In the genomic region with DNA sequence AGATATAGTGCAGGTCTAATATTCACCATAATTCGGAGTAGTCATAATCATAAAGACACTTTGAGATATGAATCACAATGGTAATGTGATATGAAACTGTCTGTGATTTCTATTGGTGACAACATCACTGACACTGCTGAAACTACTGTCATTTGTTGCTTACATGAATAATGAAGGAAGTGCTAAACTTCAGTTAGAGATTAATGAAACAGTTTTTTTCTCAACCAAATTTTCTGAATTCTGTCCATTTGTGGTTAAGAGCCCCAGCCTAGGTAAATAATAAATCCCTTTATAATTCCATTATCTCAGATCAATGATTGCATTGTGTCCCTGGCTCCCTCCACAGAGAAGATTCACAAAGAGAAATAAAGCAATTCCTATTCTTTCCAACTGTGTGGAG, we compare ENCODE assay signal across 1 cellular context.
TF ChIP-seq lines count a peak whose summit lies in the region.

No MANE protein-coding gene starts in this region.

TF ChIP-seq in GM12878, 131 proteins besides CTCF, POLR2A, EP300 and RAD21 (continued from another document and continues in another):
- TF ChIP-seq, protein P1, sequence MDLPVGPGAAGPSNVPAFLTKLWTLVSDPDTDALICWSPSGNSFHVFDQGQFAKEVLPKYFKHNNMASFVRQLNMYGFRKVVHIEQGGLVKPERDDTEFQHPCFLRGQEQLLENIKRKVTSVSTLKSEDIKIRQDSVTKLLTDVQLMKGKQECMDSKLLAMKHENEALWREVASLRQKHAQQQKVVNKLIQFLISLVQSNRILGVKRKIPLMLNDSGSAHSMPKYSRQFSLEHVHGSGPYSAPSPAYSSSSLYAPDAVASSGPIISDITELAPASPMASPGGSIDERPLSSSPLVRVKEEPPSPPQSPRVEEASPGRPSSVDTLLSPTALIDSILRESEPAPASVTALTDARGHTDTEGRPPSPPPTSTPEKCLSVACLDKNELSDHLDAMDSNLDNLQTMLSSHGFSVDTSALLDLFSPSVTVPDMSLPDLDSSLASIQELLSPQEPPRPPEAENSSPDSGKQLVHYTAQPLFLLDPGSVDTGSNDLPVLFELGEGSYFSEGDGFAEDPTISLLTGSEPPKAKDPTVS (IDR thresholded peaks at IDR 0.05; ENCODE audit: low read depth, low read length) = no peak
- TF ChIP-seq POLR2AphosphoS2 (IDR thresholded peaks at IDR 0.05; ENCODE audit: low read depth, low read length) (no peak), STAT1 (conservative IDR thresholded peaks at IDR 0.05) (no peak), MTA2 (IDR thresholded peaks at IDR 0.05; ENCODE audit: low read depth) (peak; percentile 97), RBBP5 (conservative IDR thresholded peaks at IDR 0.05) (no peak), RELB (IDR thresholded peaks at IDR 0.05; ENCODE audit: low read depth) (peak; percentile 63; the same call in 1 of the 2 replicates), SIX5 (IDR thresholded peaks at IDR 0.05; ENCODE audit: low read depth, low read length, severe bottlenecking) (no peak), SUZ12 (IDR thresholded peaks at IDR 0.05; ENCODE audit: unreplicated experiment) (no peak), JUND (IDR thresholded peaks at IDR 0.05; ENCODE audit: low read depth, low read length) (peak; percentile 83; the same call in 1 of the 2 replicates), RELA (IDR thresholded peaks at IDR 0.05; ENCODE audit: borderline replicate concordance, partially characterized antibody) (no peak), TCF12 (IDR thresholded peaks at IDR 0.05; ENCODE audit: low read depth, low read length) (no peak), GABPA (IDR thresholded peaks at IDR 0.05; ENCODE audit: low read depth) (peak; percentile 49; the same call in 1 of the 2 replicates), ZNF207 (IDR thresholded peaks at IDR 0.05; ENCODE audit: borderline replicate concordance) (no peak), SMAD1 (IDR thresholded peaks at IDR 0.05; ENCODE audit: low read depth, partially characterized antibody) (peak; percentile 47), POU2F2 (IDR thresholded peaks at IDR 0.05; ENCODE audit: borderline replicate concordance, low read depth, low read length) (peak; percentile 23; the same call in 1 of the 3 replicates), KLF5 (IDR thresholded peaks at IDR 0.05; ENCODE audit: partially characterized antibody) (no peak), MEF2B (IDR thresholded peaks at IDR 0.05; ENCODE audit: partially characterized antibody, poor library complexity, severe bottlenecking) (peak; percentile 60), TCF7 (IDR thresholded peaks at IDR 0.05; ENCODE audit: borderline replicate concordance) (peak; percentile 11; the same call in 1 of the 2 replicates), RUNX3 (IDR thresholded peaks at IDR 0.05; ENCODE audit: low read length) (peak; percentile 72), BCL11A (IDR thresholded peaks at IDR 0.05; ENCODE audit: low read depth, low read length) (peak; percentile 65; the same call in 1 of the 2 replicates), MTA3 (IDR thresholded peaks at IDR 0.05; ENCODE audit: borderline replicate concordance, low read length) (no peak), ASH2L (IDR thresholded peaks at IDR 0.05; ENCODE audit: borderline replicate concordance, low read depth) (no peak), CBFB (IDR thresholded peaks at IDR 0.05; ENCODE audit: low read depth) (peak; percentile 17; the same call in 1 of the 2 replicates), IKZF1 (conservative IDR thresholded peaks at IDR 0.05) (peak; percentile 78; the same call in 1 of the 2 replicates), USF2 (IDR thresholded peaks at IDR 0.05; ENCODE audit: borderline replicate concordance, low read depth, low read length) (no peak), RCOR1 (conservative IDR thresholded peaks at IDR 0.05; ENCODE audit: low read depth, low read length) (0 out of 2 replicates have a peak, but pooled peaks have one; percentile 44), ZBTB33 (IDR thresholded peaks at IDR 0.05) (no peak), MEF2A (IDR thresholded peaks at IDR 0.05; ENCODE audit: insufficient read depth, low read depth, low read length) (no peak), EGR1 (IDR thresholded peaks at IDR 0.05; ENCODE audit: borderline replicate concordance in 1 of 2, low read depth in 2 of 2, low read length in 2 of 2) (no peak), NFYA (IDR thresholded peaks at IDR 0.05; ENCODE audit: borderline replicate concordance, low read depth, low read length) (no peak), ZNF622 (IDR thresholded peaks at IDR 0.05) (no peak), NRF1 (conservative IDR thresholded peaks at IDR 0.05; ENCODE audit: low read depth, low read length) (no peak), SMAD5 (IDR thresholded peaks at IDR 0.05; ENCODE audit: low read depth) (no peak)
- TF ChIP-seq, protein P2, sequence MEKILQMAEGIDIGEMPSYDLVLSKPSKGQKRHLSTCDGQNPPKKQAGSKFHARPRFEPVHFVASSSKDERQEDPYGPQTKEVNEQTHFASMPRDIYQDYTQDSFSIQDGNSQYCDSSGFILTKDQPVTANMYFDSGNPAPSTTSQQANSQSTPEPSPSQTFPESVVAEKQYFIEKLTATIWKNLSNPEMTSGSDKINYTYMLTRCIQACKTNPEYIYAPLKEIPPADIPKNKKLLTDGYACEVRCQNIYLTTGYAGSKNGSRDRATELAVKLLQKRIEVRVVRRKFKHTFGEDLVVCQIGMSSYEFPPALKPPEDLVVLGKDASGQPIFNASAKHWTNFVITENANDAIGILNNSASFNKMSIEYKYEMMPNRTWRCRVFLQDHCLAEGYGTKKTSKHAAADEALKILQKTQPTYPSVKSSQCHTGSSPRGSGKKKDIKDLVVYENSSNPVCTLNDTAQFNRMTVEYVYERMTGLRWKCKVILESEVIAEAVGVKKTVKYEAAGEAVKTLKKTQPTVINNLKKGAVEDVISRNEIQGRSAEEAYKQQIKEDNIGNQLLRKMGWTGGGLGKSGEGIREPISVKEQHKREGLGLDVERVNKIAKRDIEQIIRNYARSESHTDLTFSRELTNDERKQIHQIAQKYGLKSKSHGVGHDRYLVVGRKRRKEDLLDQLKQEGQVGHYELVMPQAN (conservative IDR thresholded peaks at IDR 0.05) = no peak
- TF ChIP-seq, protein P3, sequence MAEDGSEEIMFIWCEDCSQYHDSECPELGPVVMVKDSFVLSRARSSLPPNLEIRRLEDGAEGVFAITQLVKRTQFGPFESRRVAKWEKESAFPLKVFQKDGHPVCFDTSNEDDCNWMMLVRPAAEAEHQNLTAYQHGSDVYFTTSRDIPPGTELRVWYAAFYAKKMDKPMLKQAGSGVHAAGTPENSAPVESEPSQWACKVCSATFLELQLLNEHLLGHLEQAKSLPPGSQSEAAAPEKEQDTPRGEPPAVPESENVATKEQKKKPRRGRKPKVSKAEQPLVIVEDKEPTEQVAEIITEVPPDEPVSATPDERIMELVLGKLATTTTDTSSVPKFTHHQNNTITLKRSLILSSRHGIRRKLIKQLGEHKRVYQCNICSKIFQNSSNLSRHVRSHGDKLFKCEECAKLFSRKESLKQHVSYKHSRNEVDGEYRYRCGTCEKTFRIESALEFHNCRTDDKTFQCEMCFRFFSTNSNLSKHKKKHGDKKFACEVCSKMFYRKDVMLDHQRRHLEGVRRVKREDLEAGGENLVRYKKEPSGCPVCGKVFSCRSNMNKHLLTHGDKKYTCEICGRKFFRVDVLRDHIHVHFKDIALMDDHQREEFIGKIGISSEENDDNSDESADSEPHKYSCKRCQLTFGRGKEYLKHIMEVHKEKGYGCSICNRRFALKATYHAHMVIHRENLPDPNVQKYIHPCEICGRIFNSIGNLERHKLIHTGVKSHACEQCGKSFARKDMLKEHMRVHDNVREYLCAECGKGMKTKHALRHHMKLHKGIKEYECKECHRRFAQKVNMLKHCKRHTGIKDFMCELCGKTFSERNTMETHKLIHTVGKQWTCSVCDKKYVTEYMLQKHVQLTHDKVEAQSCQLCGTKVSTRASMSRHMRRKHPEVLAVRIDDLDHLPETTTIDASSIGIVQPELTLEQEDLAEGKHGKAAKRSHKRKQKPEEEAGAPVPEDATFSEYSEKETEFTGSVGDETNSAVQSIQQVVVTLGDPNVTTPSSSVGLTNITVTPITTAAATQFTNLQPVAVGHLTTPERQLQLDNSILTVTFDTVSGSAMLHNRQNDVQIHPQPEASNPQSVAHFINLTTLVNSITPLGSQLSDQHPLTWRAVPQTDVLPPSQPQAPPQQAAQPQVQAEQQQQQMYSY (CRISPR knock-in tag; IDR thresholded peaks at IDR 0.05) = no peak
- TF ChIP-seq, protein P4, sequence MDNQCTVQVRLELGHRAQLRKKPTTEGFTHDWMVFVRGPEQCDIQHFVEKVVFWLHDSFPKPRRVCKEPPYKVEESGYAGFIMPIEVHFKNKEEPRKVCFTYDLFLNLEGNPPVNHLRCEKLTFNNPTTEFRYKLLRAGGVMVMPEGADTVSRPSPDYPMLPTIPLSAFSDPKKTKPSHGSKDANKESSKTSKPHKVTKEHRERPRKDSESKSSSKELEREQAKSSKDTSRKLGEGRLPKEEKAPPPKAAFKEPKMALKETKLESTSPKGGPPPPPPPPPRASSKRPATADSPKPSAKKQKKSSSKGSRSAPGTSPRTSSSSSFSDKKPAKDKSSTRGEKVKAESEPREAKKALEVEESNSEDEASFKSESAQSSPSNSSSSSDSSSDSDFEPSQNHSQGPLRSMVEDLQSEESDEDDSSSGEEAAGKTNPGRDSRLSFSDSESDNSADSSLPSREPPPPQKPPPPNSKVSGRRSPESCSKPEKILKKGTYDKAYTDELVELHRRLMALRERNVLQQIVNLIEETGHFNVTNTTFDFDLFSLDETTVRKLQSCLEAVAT (IDR thresholded peaks at IDR 0.05) = no peak
- TF ChIP-seq, protein P5, sequence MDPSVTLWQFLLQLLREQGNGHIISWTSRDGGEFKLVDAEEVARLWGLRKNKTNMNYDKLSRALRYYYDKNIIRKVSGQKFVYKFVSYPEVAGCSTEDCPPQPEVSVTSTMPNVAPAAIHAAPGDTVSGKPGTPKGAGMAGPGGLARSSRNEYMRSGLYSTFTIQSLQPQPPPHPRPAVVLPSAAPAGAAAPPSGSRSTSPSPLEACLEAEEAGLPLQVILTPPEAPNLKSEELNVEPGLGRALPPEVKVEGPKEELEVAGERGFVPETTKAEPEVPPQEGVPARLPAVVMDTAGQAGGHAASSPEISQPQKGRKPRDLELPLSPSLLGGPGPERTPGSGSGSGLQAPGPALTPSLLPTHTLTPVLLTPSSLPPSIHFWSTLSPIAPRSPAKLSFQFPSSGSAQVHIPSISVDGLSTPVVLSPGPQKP (IDR thresholded peaks at IDR 0.05; ENCODE audit: low read depth, low read length) = no peak
- TF ChIP-seq, protein P6, sequence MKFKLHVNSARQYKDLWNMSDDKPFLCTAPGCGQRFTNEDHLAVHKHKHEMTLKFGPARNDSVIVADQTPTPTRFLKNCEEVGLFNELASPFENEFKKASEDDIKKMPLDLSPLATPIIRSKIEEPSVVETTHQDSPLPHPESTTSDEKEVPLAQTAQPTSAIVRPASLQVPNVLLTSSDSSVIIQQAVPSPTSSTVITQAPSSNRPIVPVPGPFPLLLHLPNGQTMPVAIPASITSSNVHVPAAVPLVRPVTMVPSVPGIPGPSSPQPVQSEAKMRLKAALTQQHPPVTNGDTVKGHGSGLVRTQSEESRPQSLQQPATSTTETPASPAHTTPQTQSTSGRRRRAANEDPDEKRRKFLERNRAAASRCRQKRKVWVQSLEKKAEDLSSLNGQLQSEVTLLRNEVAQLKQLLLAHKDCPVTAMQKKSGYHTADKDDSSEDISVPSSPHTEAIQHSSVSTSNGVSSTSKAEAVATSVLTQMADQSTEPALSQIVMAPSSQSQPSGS (IDR thresholded peaks at IDR 0.05; ENCODE audit: low read length) = peak; percentile 81
- TF ChIP-seq, protein P7, sequence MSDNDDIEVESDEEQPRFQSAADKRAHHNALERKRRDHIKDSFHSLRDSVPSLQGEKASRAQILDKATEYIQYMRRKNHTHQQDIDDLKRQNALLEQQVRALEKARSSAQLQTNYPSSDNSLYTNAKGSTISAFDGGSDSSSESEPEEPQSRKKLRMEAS (IDR thresholded peaks at IDR 0.05; ENCODE audit: low read depth, low read length) = no peak; the same call in 1 of the 2 replicates
- TF ChIP-seq, protein P8, sequence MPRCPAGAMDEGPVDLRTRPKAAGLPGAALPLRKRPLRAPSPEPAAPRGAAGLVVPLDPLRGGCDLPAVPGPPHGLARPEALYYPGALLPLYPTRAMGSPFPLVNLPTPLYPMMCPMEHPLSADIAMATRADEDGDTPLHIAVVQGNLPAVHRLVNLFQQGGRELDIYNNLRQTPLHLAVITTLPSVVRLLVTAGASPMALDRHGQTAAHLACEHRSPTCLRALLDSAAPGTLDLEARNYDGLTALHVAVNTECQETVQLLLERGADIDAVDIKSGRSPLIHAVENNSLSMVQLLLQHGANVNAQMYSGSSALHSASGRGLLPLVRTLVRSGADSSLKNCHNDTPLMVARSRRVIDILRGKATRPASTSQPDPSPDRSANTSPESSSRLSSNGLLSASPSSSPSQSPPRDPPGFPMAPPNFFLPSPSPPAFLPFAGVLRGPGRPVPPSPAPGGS (IDR thresholded peaks at IDR 0.05; ENCODE audit: borderline replicate concordance, insufficient read depth, low read depth, low read length, poor library complexity, severe bottlenecking) = no peak
